In genomic region chr2:20061476-20061875, GRCh38 we compare ENCODE assay signal across 2 cellular contexts.
TF ChIP-seq lines count a peak whose summit lies in the region.

No MANE protein-coding gene starts in this region.

TF ChIP-seq in IMR-90, 13 proteins besides CTCF, POLR2A, EP300 and RAD21:
- TF ChIP-seq BHLHE40 (IDR thresholded peaks at IDR 0.05; ENCODE audit: low read depth, low read length) = no peak
- TF ChIP-seq USF2 (IDR thresholded peaks at IDR 0.05; ENCODE audit: low read depth, low read length) = no peak
- TF ChIP-seq NFE2L2 (IDR thresholded peaks at IDR 0.05; ENCODE audit: low read depth, low read length) = no peak
- no peak for TF ChIP-seq FOS (IDR thresholded peaks at IDR 0.05; ENCODE audit: low read depth, low read length)
- TF ChIP-seq SMC3 (IDR thresholded peaks at IDR 0.05; ENCODE audit: low read depth, low read length) = no peak
- no peak for TF ChIP-seq RFX5 (IDR thresholded peaks at IDR 0.05; ENCODE audit: low read depth, low read length)
- no peak for TF ChIP-seq MAFK (IDR thresholded peaks at IDR 0.05; ENCODE audit: low read depth, low read length)
- TF ChIP-seq CEBPB (IDR thresholded peaks at IDR 0.05; ENCODE audit: low read depth, low read length) = no peak
- no peak for TF ChIP-seq CHD1 (IDR thresholded peaks at IDR 0.05; ENCODE audit: low read depth, low read length)
- TF ChIP-seq ELK1 (IDR thresholded peaks at IDR 0.05; ENCODE audit: borderline replicate concordance, low read depth, low read length) = no peak
- TF ChIP-seq MXI1 (IDR thresholded peaks at IDR 0.05; ENCODE audit: borderline replicate concordance, low read depth, low read length) = no peak
- TF ChIP-seq RCOR1 (IDR thresholded peaks at IDR 0.05; ENCODE audit: insufficient replicate concordance, low read length) = no peak
- no peak for TF ChIP-seq MAZ (IDR thresholded peaks at IDR 0.05; ENCODE audit: borderline replicate concordance, low read depth, low read length)

TF ChIP-seq in K562, 482 proteins besides CTCF, POLR2A, EP300 and RAD21:
- no peak for TF ChIP-seq HDAC3 (IDR thresholded peaks at IDR 0.05; ENCODE audit: borderline replicate concordance, partially characterized antibody)
- no peak for TF ChIP-seq CBX2 (IDR thresholded peaks at IDR 0.05; ENCODE audit: insufficient read depth, low read length, poor library complexity, severe bottlenecking)
- TF ChIP-seq E2F4 (CRISPR knock-in tag; IDR thresholded peaks at IDR 0.05; ENCODE audit: low read depth) = no peak
- TF ChIP-seq LARP7 (IDR thresholded peaks at IDR 0.05) = no peak
- no peak for TF ChIP-seq NFIX (CRISPR knock-in tag; IDR thresholded peaks at IDR 0.05; ENCODE audit: low read depth)
- no peak for TF ChIP-seq ZNF175 (CRISPR knock-in tag; IDR thresholded peaks at IDR 0.05; ENCODE audit: low read depth)
- no peak for TF ChIP-seq MCM5 (IDR thresholded peaks at IDR 0.05; ENCODE audit: low read depth)
- TF ChIP-seq HLTF (IDR thresholded peaks at IDR 0.05) = no peak
- TF ChIP-seq ZNF24 (IDR thresholded peaks at IDR 0.05) = no peak
- TF ChIP-seq ZNF436 (CRISPR knock-in tag; IDR thresholded peaks at IDR 0.05) = no peak
- TF ChIP-seq ZNF197 (CRISPR knock-in tag; IDR thresholded peaks at IDR 0.05; ENCODE audit: low read depth) = no peak
- TF ChIP-seq ZFX (CRISPR knock-in tag; IDR thresholded peaks at IDR 0.05) = no peak
TF ChIP-seq in K562: peak in this region for 0.
